Comparison of ENCODE assay signal across 8 cellular contexts in genomic region chr19:1020868-1021425, GRCh38. TPM values are rescaled to one million over a fixed set of nuclear protein-coding genes. Genes with fewer than 3 reads are reported as not detected.
DNase-seq lines count a peak whose midpoint lies in the region; ATAC-seq and TF ChIP-seq lines count a peak whose summit lies in the region.

TSS of gene TMEM259 (minus strand) at chr19:1021123. CDS start at chr19:1020996, 127 bp downstream.

- no peaks in the 10 kb centered on the region for H3K27me3 Mint-ChIP-seq in central memory CD8-positive, alpha-beta T cell

- DNase-seq in AML-193 (lab: John Stamatoyannopoulos, UW) (peak; percentile 93 to 94), NCI-H460 (ENCODE audit: extremely low read depth, low read depth) (peak; percentile 95), islet precursor cell (peak; percentile 97)
- peak; percentile 93 to 97 for DNase-seq in central memory CD8-positive, alpha-beta T cell (ENCODE audit: low spot score in 2 of 2)
- peak; percentile 96 for DNase-seq in stimulated activated CD4-positive, alpha-beta T cell treated with anti-CD3 and anti-CD28 coated beads, Interleukin-12 subunit alpha, Interleukin-12 subunit beta, amount 100 ng/mL, for 4 hours

- H3K4me1 Mint-ChIP-seq in central memory CD8-positive, alpha-beta T cell, result peaks cover 41% of the 10 kb centered on the region

- H3K4me3 Mint-ChIP-seq in central memory CD8-positive, alpha-beta T cell, result peak within 1 kb of the TSS; percentile 96

- H3K36me3 Mint-ChIP-seq in central memory CD8-positive, alpha-beta T cell (ENCODE audit: insufficient read depth), result peaks cover 22% of the 10 kb centered on the region

- peak within 1 kb of the TSS; percentile 100 for H3K27ac Mint-ChIP-seq in central memory CD8-positive, alpha-beta T cell (ENCODE audit: low read depth)

- peak; percentile 69 for ATAC-seq in HG03378 (IDR thresholded peaks at IDR 0.05; ENCODE audit: unreplicated experiment)
- peak; percentile 87 to 90 for ATAC-seq in activated CD4-positive, CD25-positive, alpha-beta regulatory T cell treated with anti-CD3 and anti-CD28 coated beads, Interleukin-2, amount 50 U/mL, for 24 hours
- ATAC-seq in central memory CD8-positive, alpha-beta T cell (replicated peaks; ENCODE audit: extremely low read depth, poor library complexity, severe bottlenecking), result peak; percentile 86

- TF ChIP-seq POLR2A in GM19099 (IDR thresholded peaks at IDR 0.05; ENCODE audit: extremely low read depth, insufficient read length, low read depth), result peak; percentile 80

- no peaks in the 10 kb centered on the region for H3K9me3 Mint-ChIP-seq in central memory CD8-positive, alpha-beta T cell

RNA-seq across cellular contexts. Expression of gene TMEM259, which starts in this region (rescaled TPM):
- total RNA-seq in NCI-H460 (2014; rRNA removed; shearing (Covaris generic)), result 89.3 and 95.8 TPM in 2 replicates
- polyA plus RNA-seq in NCI-H460 (2014; cell fraction: nucleus; rRNA removed), result 686 and 830 TPM in 2 replicates

Comparison
In these comparisons a context has a peak if more than half of its experiments do, and no peak if none do; other contexts are left out.
1. Peak in every context shown above with its lines: DNase-seq and ATAC-seq.